In genomic region chr4:77175201-77175610, GRCh38 we compare ENCODE assay signal across 15 cellular contexts. TPM values are rescaled to one million over a fixed set of nuclear protein-coding genes. Genes with fewer than 3 reads are reported as not detected.
A peak's percentile ranks its signal among the peaks of the same experiment; 100 is the strongest.
DNase-seq lines count a peak whose midpoint lies in the region; TF ChIP-seq lines count a peak whose summit lies in the region.
"Had no signal": no experiment of that assay in that cellular context is flagged by ENCODE, and none has a peak within 500 bp of the region (broad histone marks: within the 10 kb centered on the region; RNA-seq: fewer than 3 reads in every experiment).

No MANE protein-coding gene starts in this region.

- no peak overlapping the region for H3K18ac ChIP-seq in trophoblast cell (ENCODE audit: low read length)

- no peak overlapping the region for H3K9ac ChIP-seq in trophoblast cell (ENCODE audit: low read length)

- no peak overlapping the region for H4K12ac ChIP-seq in trophoblast cell (ENCODE audit: low read depth, low read length)

- H3K4me3 ChIP-seq in trophoblast cell (ENCODE audit: low read depth, low read length) = no peak overlapping the region
- H3K4me3 ChIP-seq in left ventricle myocardium inferior = no peak overlapping the region
- H3K4me3 ChIP-seq: MG63 had no signal

- H3K4me2 ChIP-seq in trophoblast cell (ENCODE audit: low read length) = no peak overlapping the region

- H3K36me3 ChIP-seq in trophoblast cell (ENCODE audit: control insufficient read depth in 1 of 2, insufficient read depth in 2 of 2, low read length in 2 of 2) (peaks cover 2 to 3% of the 10 kb centered on the region in 2 experiments), left ventricle myocardium inferior (no peaks in the 10 kb centered on the region)
- H3K36me3 ChIP-seq: MG63 had no signal

- no peak overlapping the region for H3K23ac ChIP-seq in trophoblast cell (ENCODE audit: low read length)

- H3K14ac ChIP-seq in trophoblast cell (ENCODE audit: low read length) = no peak overlapping the region

- H2BK120ac ChIP-seq in trophoblast cell (ENCODE audit: insufficient read depth, low read length, poor library complexity) = no peak overlapping the region

- H2AK5ac ChIP-seq in trophoblast cell (ENCODE audit: low read length) = no peak overlapping the region

- H3K79me1 ChIP-seq in trophoblast cell (ENCODE audit: low read length) = peaks cover 3% of the 10 kb centered on the region

- no peak overlapping the region for H2AFZ ChIP-seq in trophoblast cell (ENCODE audit: insufficient read depth, low read length, poor library complexity)

- no peaks in the 10 kb centered on the region for H3K79me2 ChIP-seq in trophoblast cell (ENCODE audit: control insufficient read depth, insufficient read depth, low read length, poor library complexity)

- no peak for TF ChIP-seq CTCF in left ventricle myocardium inferior (IDR thresholded peaks at IDR 0.05; ENCODE audit: borderline replicate concordance)

- H3K4ac ChIP-seq in trophoblast cell (ENCODE audit: low read depth, low read length) = no peak overlapping the region

- H3K9me3 ChIP-seq in trophoblast cell (ENCODE audit: insufficient read depth, low read depth, low read length) (no peaks in the 10 kb centered on the region), left ventricle myocardium inferior (replicated peaks) (no peaks in the 10 kb centered on the region)
- H3K9me3 ChIP-seq: MG63 had no signal

- no peak overlapping the region for H3K27ac ChIP-seq in trophoblast cell (ENCODE audit: low read depth, low read length)
- no peak overlapping the region for H3K27ac ChIP-seq in left ventricle myocardium inferior (replicated peaks)

- H2BK12ac ChIP-seq in trophoblast cell (ENCODE audit: low read length) = no peak overlapping the region

- no peaks in the 10 kb centered on the region for H3K27me3 ChIP-seq in trophoblast cell (ENCODE audit: insufficient read depth, low read length)
- H3K27me3 ChIP-seq in left ventricle myocardium inferior (ENCODE audit: low read depth) = peaks cover 7% of the 10 kb centered on the region
- H3K27me3 ChIP-seq: MG63 had no signal

- peaks cover 4 to 12% of the 10 kb centered on the region in 2 experiments for H3K4me1 ChIP-seq in trophoblast cell (ENCODE audit: control insufficient read depth in 1 of 2, insufficient read depth in 2 of 2, low read length in 2 of 2)
- peaks cover 6% of the 10 kb centered on the region for H3K4me1 ChIP-seq in left ventricle myocardium inferior

- DNase-seq in ELF-1 (ENCODE audit: low read depth, low spot score) = peak; percentile 87
- DNase-seq in NCI-H82 (lab: John Stamatoyannopoulos, UW) = peak; percentile 83
- peak; percentile 52 for DNase-seq in iPS DF 19.7 (ENCODE audit: low read depth, low spot score)
- peak; percentile 28 to 56 for DNase-seq in trophoblast cell
- DNase-seq in left ventricle myocardium inferior = no peak
- DNase-seq in COLO829 (ENCODE audit: low spot score) = no peak
- no peak for DNase-seq in activated T-cell treated with anti-CD3 and anti-CD28 coated beads, Interleukin-2, amount 50 U/mL, for 1 hour
- DNase-seq: GOT3; KBM-7; NCI-H1105; NCI-H2029 treated with DMSO at 0.1 percent for 48 hours; NCI-H510A treated with DMSO at 0.1 percent for 48 hours; NK-92 treated with Interleukin-12 subunit alpha and Interleukin-12 subunit beta, amount 100 ng/mL, for 24 hours; PC-3 had no signal

- no peak overlapping the region for H2BK5ac ChIP-seq in trophoblast cell (ENCODE audit: low read depth, low read length, poor library complexity)

- H4K8ac ChIP-seq in trophoblast cell (ENCODE audit: low read depth, low read length) = no peak overlapping the region

- no peak overlapping the region for H4K91ac ChIP-seq in trophoblast cell (ENCODE audit: low read depth, low read length)

- intact Hi-C loops in left ventricle myocardium inferior (cut with micrococcal nuclease) = no loop called here

- no CpG with 5 or more reads among the region's 3 CpGs for WGBS in trophoblast cell (ENCODE audit: extremely low coverage, insufficient coverage, insufficient read length)

RNA-seq across cellular contexts. Expression of gene CCNG2, which starts 18.2 kb away (rescaled TPM):
- polyA plus RNA-seq in trophoblast cell (2013) = 69.7 and 76.1 TPM in 2 replicates
- total RNA-seq in left ventricle myocardium inferior = 8.5 TPM

Comparison
In these comparisons a context has a peak if more than half of its experiments do, and no peak if none do; other contexts are left out.
1. DNase-seq: peak in ELF-1 (single experiment), NCI-H82 (single experiment), iPS DF 19.7 (single experiment) and trophoblast cell (2 of 2); none in left ventricle myocardium inferior (single experiment), COLO829 (single experiment) and activated T-cell treated with anti-CD3 and anti-CD28 coated beads, Interleukin-2, amount 50 U/mL, for 1 hour (single experiment).